7 cellular contexts compared by ENCODE assay signal in the genomic region with DNA sequence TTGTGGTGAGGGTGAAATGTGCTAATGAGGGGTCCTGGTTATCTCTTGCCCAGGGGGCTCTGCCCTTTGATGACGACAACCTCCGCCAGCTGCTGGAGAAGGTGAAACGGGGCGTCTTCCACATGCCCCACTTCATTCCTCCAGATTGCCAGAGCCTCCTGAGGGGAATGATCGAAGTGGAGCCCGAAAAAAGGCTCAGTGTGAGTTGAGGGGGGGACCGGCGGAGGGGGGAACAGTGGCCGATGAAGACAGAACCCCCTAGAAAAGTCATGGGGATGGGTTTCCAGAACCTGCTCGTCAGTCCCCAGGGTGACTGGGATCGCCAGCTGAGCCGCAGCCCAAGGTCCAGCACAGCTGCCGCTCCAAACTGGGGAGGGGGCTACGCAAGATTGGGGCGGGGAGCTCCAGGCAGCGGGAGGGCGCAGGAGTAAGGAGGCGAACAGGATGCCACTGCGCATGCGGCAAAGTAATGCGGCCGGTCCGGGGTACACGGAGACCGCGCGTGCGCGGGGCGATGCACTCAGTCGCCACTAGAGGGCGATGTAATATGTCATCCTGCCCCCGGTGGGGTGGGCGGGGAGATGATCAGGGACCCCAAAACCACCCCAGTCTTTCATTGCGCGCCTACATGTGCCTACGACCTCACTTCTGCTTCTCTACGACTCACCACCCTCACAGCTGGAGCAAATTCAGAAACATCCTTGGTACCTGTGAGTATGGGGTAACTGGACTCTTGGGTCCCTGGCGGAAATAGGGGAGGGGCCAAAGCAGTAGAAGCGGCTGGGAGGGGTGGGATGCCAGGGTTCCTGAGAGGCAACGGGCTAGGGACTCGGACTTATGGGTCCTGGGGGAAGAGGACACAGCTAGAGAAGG. TPM values are rescaled to one million over a fixed set of nuclear protein-coding genes. Genes with fewer than 3 reads are reported as not detected.
A peak's percentile ranks its signal among the peaks of the same experiment; 100 is the strongest.
DNase-seq lines count a peak whose midpoint lies in the region; ATAC-seq and TF ChIP-seq lines count a peak whose summit lies in the region.

No MANE protein-coding gene starts in this region.

- TF ChIP-seq CTCF in GM13977 (IDR thresholded peaks at IDR 0.05; ENCODE audit: extremely low read depth, insufficient read depth, missing control alignments), result peak; percentile 86

- ATAC-seq in HG03139 (IDR thresholded peaks at IDR 0.05; ENCODE audit: unreplicated experiment), result peak; percentile 52

- in situ Hi-C loops in GM13977 (cut with MboI; ENCODE audit: low pct_unique_long_range_greater_than_20kb, low sequenced_read_pairs, unreplicated experiment), result no loop called here

- DNase-seq in GM13977 (ENCODE audit: low spot score) (peak; percentile 97), NCI-H526 treated with DMSO at 0.1 percent for 48 hours (lab: John Stamatoyannopoulos, UW) (peak; percentile 72), dermis blood vessel endothelial cell (peak; percentile 83), lung microvascular endothelial cell (ENCODE audit: low read depth in 2 of 2) (peak; percentile 75 to 78)
- DNase-seq in activated CD4-positive, alpha-beta T cell treated with anti-CD3 and anti-CD28 coated beads, Interleukin-2, amount 50 U/mL, for 4 hours, result peak; percentile 92 to 95
- DNase-seq in stimulated activated CD8-positive, alpha-beta memory T cell treated with anti-CD3 and anti-CD28 coated beads, Interleukin-12 subunit alpha, Interleukin-12 subunit beta, amount 100 ng/mL, for 1 hour (ENCODE audit: low read depth), result peak; percentile 96

RNA-seq across cellular contexts. Expression of gene BRSK1, which starts 17.9 kb away (rescaled TPM):
- total RNA-seq in dermis blood vessel endothelial cell (0.79 and 2.2 TPM in 2 replicates), lung microvascular endothelial cell (under 0.01 and 1.2 TPM in 2 replicates)

RNA-seq across cellular contexts. Expression of gene HSPBP1, which starts 21.8 kb away (rescaled TPM):
- total RNA-seq in dermis blood vessel endothelial cell (23.5 and 41.4 TPM in 2 replicates), lung microvascular endothelial cell (17.2 and 19.0 TPM in 2 replicates)

RNA-seq across cellular contexts. Expression of gene TMEM150B, which starts 23.4 kb away (rescaled TPM):
- total RNA-seq in dermis blood vessel endothelial cell, result not detected in 2 replicates
- total RNA-seq in lung microvascular endothelial cell, result not detected in 2 replicates

RNA-seq across cellular contexts. Expression of gene KMT5C, which starts 38.0 kb away (rescaled TPM):
- total RNA-seq in dermis blood vessel endothelial cell (6.1 and 6.7 TPM in 2 replicates), lung microvascular endothelial cell (2.2 and 3.0 TPM in 2 replicates)

RNA-seq across cellular contexts. Expression of gene PPP6R1, which starts 42.9 kb away (rescaled TPM):
- 23.8 and 54.5 TPM in 2 replicates for total RNA-seq in dermis blood vessel endothelial cell
- total RNA-seq in lung microvascular endothelial cell, result 16.1 and 24.8 TPM in 2 replicates

Comparison
In these comparisons a context has a peak if more than half of its experiments do, and no peak if none do; other contexts are left out.
1. Peak in every context shown above with its lines: DNase-seq and ATAC-seq.